11 cellular contexts compared by ENCODE assay signal in genomic region chr13:84574851-84575250, GRCh38.
DNase-seq lines count a peak whose midpoint lies in the region; ATAC-seq and TF ChIP-seq lines count a peak whose summit lies in the region.
"Had no signal": no experiment of that assay in that cellular context is flagged by ENCODE, and none has a peak within 500 bp of the region (broad histone marks: within the 10 kb centered on the region; RNA-seq: fewer than 3 reads in every experiment).

No MANE protein-coding gene starts in this region.

- no peak overlapping the region for H3K4me3 ChIP-seq in AG09309 (ENCODE audit: control insufficient read depth, low read depth, low read length)
- H3K4me3 ChIP-seq: sigmoid colon had no signal

- peak; percentile 45 for TF ChIP-seq CTCF in AG09309 (IDR thresholded peaks at IDR 0.05; ENCODE audit: control insufficient read depth, insufficient read depth, low read depth, low read length, missing control alignments)
- peak; percentile 63 for TF ChIP-seq CTCF in VCaP (conservative IDR thresholded peaks at IDR 0.05)

- no peak overlapping the region for H3K27ac ChIP-seq in VCaP
- H3K27ac ChIP-seq: sigmoid colon had no signal

- DNase-seq in AG09309 (ENCODE audit: low read depth) (peak; percentile 11), HT-29 (ENCODE audit: low spot score) (peak; percentile 21), iris pigment epithelial cell (ENCODE audit: low read depth) (peak; percentile 22), occipital lobe (lab: John Stamatoyannopoulos, UW) (no peak), anterior cingulate cortex (lab: John Stamatoyannopoulos, UW) (no peak), DMS114 treated with DMSO at 0.1 percent for 48 hours (lab: John Stamatoyannopoulos, UW; ENCODE audit: unreplicated experiment) (no peak)
- DNase-seq: activated CD4-positive, alpha-beta T cell treated with anti-CD3 and anti-CD28 coated beads, Interleukin-2, amount 10 ng/mL, durations not matched to agents 24 days and 14 days; sigmoid colon; stimulated activated naive CD8-positive, alpha-beta T cell treated with anti-CD3 and anti-CD28 coated beads, Interleukin-15, amount 100 ng/mL, for 72 hours had no signal

- ATAC-seq in HG03280 (IDR thresholded peaks at IDR 0.05; ENCODE audit: unreplicated experiment) = no peak
- ATAC-seq: stimulated activated naive CD8-positive, alpha-beta T cell treated with anti-CD3 and anti-CD28 coated beads, Interleukin-15, amount 100 ng/mL, for 72 hours had no signal

Comparison
In these comparisons a context has a peak if more than half of its experiments do, and no peak if none do; other contexts are left out.
1. DNase-seq: peak in AG09309 (single experiment), HT-29 (single experiment) and iris pigment epithelial cell (single experiment); none in occipital lobe (single experiment), anterior cingulate cortex (0 of 58) and DMS114 treated with DMSO at 0.1 percent for 48 hours (single experiment).